ENCODE assay signal across 25 cellular contexts in genomic region chr10:9028211-9028610, GRCh38.
"Had no signal": no experiment of that assay in that cellular context is flagged by ENCODE, and none has a peak within 500 bp of the region (broad histone marks: within the 10 kb centered on the region; RNA-seq: fewer than 3 reads in every experiment).

No MANE protein-coding gene starts in this region.

- H3K4me1 Mint-ChIP-seq: activated B cell treated with CpG ODN at 0.5 μM for 24 hours; brain; neural progenitor cell; stimulated activated memory B cell treated with anti-CD40 and anti-IgM and Interleukin-4, amounts not matched to agents 10 μg/mL and 1 μg/mL and 100 μg/mL, for 72 hours; T-helper 17 cell had no signal

- H2AFZ ChIP-seq: neural progenitor cell had no signal

- H3K27me3 ChIP-seq: foreskin keratinocyte, neural progenitor cell, vagina had no signal

- H3K36me3 ChIP-seq: lower lobe of right lung, neural progenitor cell, thoracic aorta, vagina had no signal

- H3K9me3 Mint-ChIP-seq: activated T-helper 17 cell treated with anti-CD3 and anti-CD28 coated beads, Interleukin-2, amount 50 U/mL, for 72 hours; brain; dendritic cell treated with granulocyte-macrophage colony-stimulating factor and Interleukin-4, amounts not matched to agents 40 ng/mL and 50 ng/mL, for 4 days; neural progenitor cell; stimulated activated memory B cell treated with anti-CD40 and anti-IgM and Interleukin-4, amounts not matched to agents 10 μg/mL and 1 μg/mL and 100 μg/mL, for 72 hours; type B pancreatic cell had no signal

- H3K27ac Mint-ChIP-seq: activated B cell treated with CpG ODN at 0.5 μM for 24 hours; activated T-helper 17 cell treated with anti-CD3 and anti-CD28 coated beads, Interleukin-2, amount 50 U/mL, for 72 hours; brain; dendritic cell treated with granulocyte-macrophage colony-stimulating factor and Interleukin-4, amounts not matched to agents 40 ng/mL and 50 ng/mL, for 4 days; naive thymus-derived CD4-positive, alpha-beta T cell; neural progenitor cell; stimulated activated memory B cell treated with anti-CD40 and anti-IgM and Interleukin-4, amounts not matched to agents 10 μg/mL and 1 μg/mL and 100 μg/mL, for 72 hours; T-helper 17 cell; type B pancreatic cell had no signal

- H3K27ac ChIP-seq: foreskin keratinocyte, lower lobe of right lung, neural progenitor cell, thoracic aorta, vagina had no signal

- H3K4me3 Mint-ChIP-seq: activated B cell treated with CpG ODN at 0.5 μM for 24 hours; activated T-helper 17 cell treated with anti-CD3 and anti-CD28 coated beads, Interleukin-2, amount 50 U/mL, for 72 hours; brain; dendritic cell treated with granulocyte-macrophage colony-stimulating factor and Interleukin-4, amounts not matched to agents 40 ng/mL and 50 ng/mL, for 4 days; naive thymus-derived CD4-positive, alpha-beta T cell; neural progenitor cell; stimulated activated memory B cell treated with anti-CD40 and anti-IgM and Interleukin-4, amounts not matched to agents 10 μg/mL and 1 μg/mL and 100 μg/mL, for 72 hours; T-helper 17 cell; type B pancreatic cell had no signal

- H3K36me3 Mint-ChIP-seq: brain; naive thymus-derived CD4-positive, alpha-beta T cell; neural progenitor cell; stimulated activated memory B cell treated with anti-CD40 and anti-IgM and Interleukin-4, amounts not matched to agents 10 μg/mL and 1 μg/mL and 100 μg/mL, for 72 hours; type B pancreatic cell had no signal

- H3K4me2 ChIP-seq: neural progenitor cell, smooth muscle cell had no signal

- H3K4me1 ChIP-seq: lower lobe of right lung, neural progenitor cell, vagina had no signal

- H3K9me3 ChIP-seq: lower lobe of right lung, thoracic aorta, vagina had no signal

- ATAC-seq: activated T-helper 17 cell treated with anti-CD3 and anti-CD28 coated beads, Interleukin-2, amount 50 U/mL, for 72 hours; foreskin keratinocyte; left lobe of liver; lower lobe of right lung; naive thymus-derived CD4-positive, alpha-beta T cell; sciatic nerve; stimulated activated memory B cell treated with anti-CD40 and anti-IgM and Interleukin-4, amounts not matched to agents 10 μg/mL and 1 μg/mL and 100 μg/mL, for 72 hours; T-helper 17 cell had no signal

- H3K4me3 ChIP-seq: lower lobe of right lung, neural progenitor cell, smooth muscle cell, thoracic aorta, vagina had no signal

- H3K9ac ChIP-seq: neural progenitor cell had no signal

- DNase-seq: activated B cell treated with CpG ODN at 0.5 μM for 24 hours; activated CD4-positive, alpha-beta T cell treated with anti-CD3 and anti-CD28 coated beads for 48 hours; activated CD8-positive, alpha-beta memory T cell treated with anti-CD3 and anti-CD28 coated beads, Interleukin-2, amount 50 U/mL, for 48 hours; activated naive CD4-positive, alpha-beta T cell; aorta; caudate nucleus; effector CD4-positive, alpha-beta T cell; erythroblast; lower lobe of right lung; naive thymus-derived CD4-positive, alpha-beta T cell; stimulated activated CD4-positive, alpha-beta T cell treated with anti-CD3 and anti-CD28 coated beads, Interleukin-15, amount 100 ng/mL, for 24 hours; SW 1271; T-helper 17 cell had no signal

- H3K27me3 Mint-ChIP-seq: activated B cell treated with CpG ODN at 0.5 μM for 24 hours; dendritic cell treated with granulocyte-macrophage colony-stimulating factor and Interleukin-4, amounts not matched to agents 40 ng/mL and 50 ng/mL, for 4 days; stimulated activated memory B cell treated with anti-CD40 and anti-IgM and Interleukin-4, amounts not matched to agents 10 μg/mL and 1 μg/mL and 100 μg/mL, for 72 hours had no signal
